In the genomic region with DNA sequence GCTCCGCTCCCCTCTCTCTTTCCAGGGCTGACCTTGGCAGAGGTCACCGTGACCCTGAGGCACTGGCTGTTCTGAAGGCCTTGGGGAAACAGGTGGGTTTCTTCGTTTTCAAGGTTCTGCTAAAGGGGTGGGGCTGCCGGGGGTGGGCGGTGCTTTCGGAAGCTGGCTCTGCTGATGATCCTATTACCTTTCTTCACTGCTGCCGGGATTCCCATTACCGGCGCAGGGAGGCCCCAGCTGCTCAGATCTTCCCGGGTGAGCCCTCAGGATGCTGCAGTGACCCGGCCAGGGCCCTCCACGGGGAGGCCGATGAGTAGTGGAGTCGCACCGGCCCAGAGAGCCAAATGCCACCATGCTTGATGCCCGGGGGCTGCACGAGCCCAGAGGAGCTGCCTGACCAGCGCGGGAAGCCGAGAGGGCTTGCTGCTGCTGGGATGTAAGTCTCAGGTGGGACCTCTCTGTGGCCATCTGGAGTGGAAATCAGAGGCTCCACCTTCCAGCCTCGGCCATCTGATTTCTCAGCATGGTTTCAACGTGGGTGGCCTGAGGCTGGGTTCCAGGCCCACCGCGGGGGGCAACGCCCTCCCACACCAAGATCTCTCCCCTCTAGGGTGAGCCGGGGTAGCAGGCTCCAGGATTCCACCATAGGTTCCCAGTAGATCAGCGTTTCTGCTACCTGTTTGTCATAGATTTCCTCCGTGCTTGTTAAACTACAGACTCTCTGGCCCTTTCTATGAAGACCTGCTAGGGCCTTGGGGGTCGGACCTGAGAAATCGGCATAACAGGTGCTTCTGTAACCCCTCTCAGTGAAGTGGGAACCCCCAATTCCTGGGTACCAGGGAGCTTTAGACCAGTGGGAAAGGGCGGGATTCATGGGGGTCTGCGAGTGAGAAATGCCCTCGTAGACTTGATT, we compare ENCODE assay signal across 9 cellular contexts. TPM values are rescaled to one million over a fixed set of nuclear protein-coding genes. Genes with fewer than 3 reads are reported as not detected.
DNase-seq lines count a peak whose midpoint lies in the region; ATAC-seq, FAIRE-seq and TF ChIP-seq lines count a peak whose summit lies in the region.
"Had no signal": no experiment of that assay in that cellular context is flagged by ENCODE, and none has a peak within 500 bp of the region (broad histone marks: within the 10 kb centered on the region; RNA-seq: fewer than 3 reads in every experiment).

No MANE protein-coding gene starts in this region.

- no peak overlapping the region for H3K9ac ChIP-seq in kidney (ENCODE audit: low read length in 2 of 2)

- peaks cover 20% of the 10 kb centered on the region for H3K27me3 Mint-ChIP-seq in T-helper 1 cell treated with Interleukin-12 subunit alpha and Interleukin-12 subunit beta and Interleukin-4 antibody, amounts not matched to agents 30 μg/mL and 1 μg/mL, for 36 hours (ENCODE audit: low read depth)
- peaks cover 8% of the 10 kb centered on the region for H3K27me3 Mint-ChIP-seq in glutamatergic neuron (ENCODE audit: unreplicated experiment)

- H3K27ac Mint-ChIP-seq in T-helper 1 cell treated with Interleukin-12 subunit alpha and Interleukin-12 subunit beta and Interleukin-4 antibody, amounts not matched to agents 30 μg/mL and 1 μg/mL, for 36 hours: peak overlapping the region; percentile 63
- H3K27ac Mint-ChIP-seq in glutamatergic neuron (ENCODE audit: unreplicated experiment): no peak overlapping the region

- intact Hi-C loops in kidney (cut with DNase I): no loop called here

- ATAC-seq in HG03135 (IDR thresholded peaks at IDR 0.05; ENCODE audit: unreplicated experiment): no peak

- H3K4me1 Mint-ChIP-seq in T-helper 1 cell treated with Interleukin-12 subunit alpha and Interleukin-12 subunit beta and Interleukin-4 antibody, amounts not matched to agents 30 μg/mL and 1 μg/mL, for 36 hours (ENCODE audit: low read depth): peaks cover 17% of the 10 kb centered on the region
- peaks cover 8% of the 10 kb centered on the region for H3K4me1 Mint-ChIP-seq in glutamatergic neuron (ENCODE audit: low read depth, unreplicated experiment)

- H3K4me1 ChIP-seq in kidney (ENCODE audit: control insufficient read depth in 1 of 2, insufficient read depth in 1 of 2, low read depth in 1 of 2, low read length in 2 of 2): peaks cover 0 to 7% of the 10 kb centered on the region in 2 donors

- peak overlapping the region in 19 of 21 experiments; percentile 5 to 81 (median 69) for H3K27ac ChIP-seq in skin epidermis
- no peak overlapping the region for H3K27ac ChIP-seq in kidney (ENCODE audit: low read depth in 2 of 2, low read length in 2 of 2)

- H3K36me3 ChIP-seq in kidney (ENCODE audit: control insufficient read depth in 1 of 2, insufficient read depth in 2 of 2, low read length in 2 of 2): no peaks in the 10 kb centered on the region

- no peaks in the 10 kb centered on the region for H3K9me3 Mint-ChIP-seq in T-helper 1 cell treated with Interleukin-12 subunit alpha and Interleukin-12 subunit beta and Interleukin-4 antibody, amounts not matched to agents 30 μg/mL and 1 μg/mL, for 36 hours
- H3K9me3 Mint-ChIP-seq in glutamatergic neuron (ENCODE audit: unreplicated experiment): peaks cover 4% of the 10 kb centered on the region

- H3K4me3 Mint-ChIP-seq in T-helper 1 cell treated with Interleukin-12 subunit alpha and Interleukin-12 subunit beta and Interleukin-4 antibody, amounts not matched to agents 30 μg/mL and 1 μg/mL, for 36 hours: peak overlapping the region; percentile 79
- H3K4me3 Mint-ChIP-seq in glutamatergic neuron (ENCODE audit: unreplicated experiment): peak overlapping the region; percentile 38

- no peaks in the 10 kb centered on the region for H3K36me3 Mint-ChIP-seq in T-helper 1 cell treated with Interleukin-12 subunit alpha and Interleukin-12 subunit beta and Interleukin-4 antibody, amounts not matched to agents 30 μg/mL and 1 μg/mL, for 36 hours (ENCODE audit: low read depth)
- no peaks in the 10 kb centered on the region for H3K36me3 Mint-ChIP-seq in glutamatergic neuron (ENCODE audit: unreplicated experiment)

- no peaks in the 10 kb centered on the region for H3K9me3 ChIP-seq in kidney (ENCODE audit: control insufficient read depth in 1 of 2, low read length in 2 of 2)

- TF ChIP-seq CTCF in WI38 (IDR thresholded peaks at IDR 0.05; ENCODE audit: low read depth, low read length) (no peak), glutamatergic neuron (IDR thresholded peaks at IDR 0.05; ENCODE audit: partially characterized antibody, unreplicated experiment) (no peak), kidney (IDR thresholded peaks at IDR 0.05; ENCODE audit: borderline replicate concordance, extremely low read depth, insufficient read depth) (no peak)

- DNase-seq in T-helper 1 cell (no peak), glutamatergic neuron (no peak), kidney (no peak), NCI-H345 (lab: John Stamatoyannopoulos, UW) (no peak)
- DNase-seq: NCI-H1105 had no signal

- no peak for FAIRE-seq in kidney (lab: Jason Lieb, UNC)

- H3K4me3 ChIP-seq in WI38 (ENCODE audit: low read depth, low read length): peak overlapping the region; percentile 55; the same call in 1 of the 2 replicates
- H3K4me3 ChIP-seq in skin epidermis: peak overlapping the region in 5 of 7 experiments; percentile 12 to 59 (median 50)
- peak overlapping the region in 1 of 2 donors; percentile 48 for H3K4me3 ChIP-seq in kidney (ENCODE audit: low read length in 2 of 2)

RNA-seq across cellular contexts. Expression of a gene that starts 21.6 kb away (rescaled TPM):
- total RNA-seq in glutamatergic neuron (ENCODE audit: unreplicated experiment) (16.7 TPM), kidney (40.5 TPM)
- polyA plus RNA-seq in kidney (ENCODE audit: insufficient read depth, low read depth, low replicate concordance): 0.86 TPM

Comparison
In these comparisons a context has a peak if more than half of its experiments do, and no peak if none do; other contexts are left out.
1. H3K27ac ChIP-seq: peak in skin epidermis (19 of 21); none in kidney (0 of 2).